In genomic region chr13:78022164-78022877, GRCh38 we compare ENCODE assay signal across 8 cellular contexts.
DNase-seq lines count a peak whose midpoint lies in the region; FAIRE-seq and TF ChIP-seq lines count a peak whose summit lies in the region.

No MANE protein-coding gene starts in this region.

- no peaks in the 10 kb centered on the region for H3K9me3 ChIP-seq in GM23248 (ENCODE audit: low read depth)

- 50 to 54% methylated on average over 2 of the region's 2 CpGs for WGBS in GM23248 (ENCODE audit: low coverage in 1 of 2, low lambda C conversion rate in 2 of 2, missing lambda C conversion rate in 2 of 2), 2 experiments

- H3K4me3 ChIP-seq in GM23248 (no peak overlapping the region), KMS-11 (IDR thresholded peaks at IDR 0.05; ENCODE audit: insufficient read depth, low read depth, low read length) (no peak overlapping the region), fibroblast of mammary gland (ENCODE audit: control insufficient read depth, low read depth, low read length) (no peak overlapping the region)

- FAIRE-seq in GM12892 (lab: Jason Lieb, UNC): peak; percentile 93

- peak; percentile 17 for DNase-seq in GM12892 (ENCODE audit: insufficient read length)
- peak; percentile 65 for DNase-seq in GM23248
- DNase-seq in activated CD4-positive, alpha-beta T cell treated with anti-CD3 and anti-CD28 coated beads for 48 hours: peak; percentile 60
- DNase-seq in fibroblast of mammary gland (ENCODE audit: low read depth): peak; percentile 58
- peak; percentile 29 to 34 for DNase-seq in stimulated activated CD4-positive, alpha-beta T cell treated with anti-CD3 and anti-CD28 coated beads, Interleukin-15, amount 100 ng/mL, for 48 hours (ENCODE audit: low read depth in 2 of 2)
- no peak for DNase-seq in NCI-H2196 (lab: John Stamatoyannopoulos, UW; ENCODE audit: unreplicated experiment)
- no peak for DNase-seq in NCI-H82 treated with DMSO at 0.1 percent for 48 hours (lab: John Stamatoyannopoulos, UW; ENCODE audit: unreplicated experiment)

- H4K20me1 ChIP-seq in GM23248 (ENCODE audit: insufficient read depth): no peaks in the 10 kb centered on the region
- H4K20me1 ChIP-seq in KMS-11 (ENCODE audit: insufficient read depth): no peaks in the 10 kb centered on the region

- H3K4me1 ChIP-seq in GM23248 (ENCODE audit: insufficient read depth) (peaks cover 9% of the 10 kb centered on the region; the same call in 1 of the 2 replicates), KMS-11 (ENCODE audit: low read depth, poor library complexity, severe bottlenecking) (peaks cover 10% of the 10 kb centered on the region)

- TF ChIP-seq CTCF in KMS-11 (conservative IDR thresholded peaks at IDR 0.05; ENCODE audit: low read depth, low read length) (no peak), fibroblast of mammary gland (conservative IDR thresholded peaks at IDR 0.05; ENCODE audit: control insufficient read depth, insufficient read depth, low read depth, low read length) (no peak)

- H2AFZ ChIP-seq in GM23248 (peak overlapping the region; percentile 50), KMS-11 (ENCODE audit: low read depth) (peak overlapping the region; percentile 61; the same call in 1 of the 2 replicates)

- H3K79me2 ChIP-seq in GM23248 (ENCODE audit: insufficient read depth) (no peaks in the 10 kb centered on the region), KMS-11 (ENCODE audit: insufficient read depth, low read depth) (no peaks in the 10 kb centered on the region)

- H3K27ac ChIP-seq in GM23248 (no peak overlapping the region), KMS-11 (peak overlapping the region; percentile 48)

- no peak for TF ChIP-seq POLR2A in GM12892 (IDR thresholded peaks at IDR 0.05; ENCODE audit: low read depth, low read length)

- H3K9me2 ChIP-seq in GM23248 (ENCODE audit: insufficient read depth): no peaks in the 10 kb centered on the region

- H3K4me2 ChIP-seq in GM23248 (ENCODE audit: unreplicated experiment) (no peak overlapping the region), KMS-11 (peak overlapping the region; percentile 26; the same call in 1 of the 2 replicates)

- H3F3A ChIP-seq in GM23248 (ENCODE audit: insufficient read depth): no peaks in the 10 kb centered on the region

- H3K27me3 ChIP-seq in GM23248 (replicated peaks; ENCODE audit: insufficient read depth) (no peaks in the 10 kb centered on the region), KMS-11 (ENCODE audit: insufficient read depth, low read depth) (no peaks in the 10 kb centered on the region)

- in situ Hi-C loops in GM23248 (cut with MboI): no loop called here

- H3K9ac ChIP-seq in GM23248 (no peak overlapping the region), KMS-11 (no peak overlapping the region)

- H3K36me3 ChIP-seq in GM23248 (ENCODE audit: low read depth) (no peaks in the 10 kb centered on the region), KMS-11 (ENCODE audit: insufficient read depth) (no peaks in the 10 kb centered on the region)

Comparison
In these comparisons a context has a peak if more than half of its experiments do, and no peak if none do; other contexts are left out.
1. DNase-seq: peak in GM12892 (single experiment), GM23248 (single experiment), activated CD4-positive, alpha-beta T cell treated with anti-CD3 and anti-CD28 coated beads for 48 hours (single experiment), fibroblast of mammary gland (single experiment) and stimulated activated CD4-positive, alpha-beta T cell treated with anti-CD3 and anti-CD28 coated beads, Interleukin-15, amount 100 ng/mL, for 48 hours (2 of 2); none in NCI-H2196 (single experiment) and NCI-H82 treated with DMSO at 0.1 percent for 48 hours (single experiment).